32 cellular contexts compared by ENCODE assay signal in genomic region chr2:238130696-238131628, GRCh38. TPM values are rescaled to one million over a fixed set of nuclear protein-coding genes. Genes with fewer than 3 reads are reported as not detected.
DNase-seq lines count a peak whose midpoint lies in the region; ATAC-seq, FAIRE-seq and TF ChIP-seq lines count a peak whose summit lies in the region.
"Had no signal": no experiment of that assay in that cellular context is flagged by ENCODE, and none has a peak within 500 bp of the region (broad histone marks: within the 10 kb centered on the region; RNA-seq: fewer than 3 reads in every experiment).

No MANE protein-coding gene starts in this region.

- H2AFZ ChIP-seq in K562 (ENCODE audit: low read depth, low read length): no peak overlapping the region
- H2AFZ ChIP-seq: GM23338 had no signal

- peak; percentile 79 for DNase-seq in DMS53 treated with DMSO at 0.1 percent for 48 hours (lab: John Stamatoyannopoulos, UW; ENCODE audit: unreplicated experiment)
- no peak for DNase-seq in K562 (ENCODE audit: extremely low read depth in 1 of 4, low spot score in 3 of 4)
- DNase-seq in lower lobe of right lung: peak; percentile 36
- DNase-seq in NCI-H82 treated with DMSO at 0.1 percent for 48 hours (lab: John Stamatoyannopoulos, UW; ENCODE audit: unreplicated experiment): no peak
- no peak for DNase-seq in T1000 (lab: John Stamatoyannopoulos, UW)
- DNase-seq: activated gamma-delta T cell; activated naive CD8-positive, alpha-beta T cell treated with anti-CD3 and anti-CD28 coated beads, Interleukin-2, amount 10 ng/mL, durations not matched to agents 7 days and 5 days; activated T-cell treated with anti-CD3 and anti-CD28 coated beads, Interleukin-2, amount 50 U/mL, for 4 hours; Caco-2; colonic mucosa; DND-41; effector memory CD4-positive, alpha-beta T cell; hypothalamus; IMR-90; naive B cell; NCI-H1048; NCI-H187 treated with DMSO at 0.1 percent for 48 hours; nucleus accumbens; stimulated activated naive B cell treated with anti-CD40 and anti-IgM and Interleukin-4, amounts not matched to agents 10 μg/mL and 1 μg/mL and 100 μg/mL, for 72 hours; upper lobe of right lung had no signal

- H3K27ac ChIP-seq in BLaER1 treated with 17β-estradiol and CSF1 and Interleukin-3, amounts not matched to agents 10 nM and 100 nM: peak overlapping the region in 4 of 11 experiments; percentile 0 to 36 (median 10); a peak in 4 of 22 replicates
- H3K27ac ChIP-seq in K562 (ENCODE audit: extremely low read depth, low read depth, low read length) (no peak overlapping the region), lower lobe of right lung (no peak overlapping the region)
- H3K27ac ChIP-seq: C4-2B, colonic mucosa, left lung, RWPE1, SK-N-MC, suprapubic skin, upper lobe of right lung had no signal

- in situ Hi-C loops in K562 (cut with MboI): no loop called here

- CTCF ChIA-PET in K562 (lab: Yijun Ruan, JAX; ENCODE audit: low intra/inter-chr PET ratio): no interaction called here

- no peaks in the 10 kb centered on the region for H3K9me1 ChIP-seq in K562 (ENCODE audit: control insufficient read depth, insufficient read depth, low read length)

- H3K27me3 ChIP-seq in BLaER1 treated with 17β-estradiol and CSF1 and Interleukin-3, amounts not matched to agents 10 nM and 100 nM: peaks cover 0 to 21% (median 0%) of the 10 kb centered on the region in 11 experiments; a peak in 8 of 22 replicates
- H3K27me3 ChIP-seq in K562 (ENCODE audit: control insufficient read depth in 2 of 2, insufficient read depth in 2 of 2, low read length in 2 of 2) (peaks cover 5 to 49% of the 10 kb centered on the region in 2 experiments; a peak in 4 of 5 replicates), lower lobe of right lung (ENCODE audit: low read depth) (no peaks in the 10 kb centered on the region)
- H3K27me3 ChIP-seq: colonic mucosa, upper lobe of right lung had no signal

- no peak overlapping the region for H3K4me3 ChIP-seq in BLaER1 treated with 17β-estradiol and CSF1 and Interleukin-3, amounts not matched to agents 10 nM and 100 nM
- no peak overlapping the region for H3K4me3 ChIP-seq in K562
- no peak overlapping the region for H3K4me3 ChIP-seq in lower lobe of right lung
- H3K4me3 ChIP-seq: colonic mucosa, GM23338, left lung, SK-N-MC, suprapubic skin, upper lobe of right lung had no signal

- TF ChIP-seq CTCF in K562 (IDR thresholded peaks at IDR 0.05 in 2 of 3, conservative IDR thresholded peaks at IDR 0.05 in 1 of 3; ENCODE audit: insufficient read depth in 2 of 3, low read depth in 1 of 3, low read length in 3 of 3) (no peak), lower lobe of right lung (IDR thresholded peaks at IDR 0.05) (no peak)

- no peaks in the 10 kb centered on the region for H3K9me3 ChIP-seq in BLaER1 treated with 17β-estradiol and CSF1 and Interleukin-3, amounts not matched to agents 10 nM and 100 nM (replicated peaks in 1 of 11)
- H3K9me3 ChIP-seq in K562 (replicated peaks; ENCODE audit: control insufficient read depth, insufficient read depth, low read depth, low read length): 0 out of 2 replicates have a peak, but pooled peaks cover 2% of the 10 kb centered on the region
- no peaks in the 10 kb centered on the region for H3K9me3 ChIP-seq in lower lobe of right lung
- H3K9me3 ChIP-seq: Caco-2, colonic mucosa, left lung, suprapubic skin, upper lobe of right lung had no signal

- peaks cover 0 to 4% (median 0%) of the 10 kb centered on the region in 11 experiments; a peak in 1 of 22 replicates for H4K20me1 ChIP-seq in BLaER1 treated with 17β-estradiol and CSF1 and Interleukin-3, amounts not matched to agents 10 nM and 100 nM
- H4K20me1 ChIP-seq in K562 (replicated peaks; ENCODE audit: control insufficient read depth, insufficient read depth, low read length): no peaks in the 10 kb centered on the region

- no peak for FAIRE-seq in K562 (lab: Jason Lieb, UNC)
- FAIRE-seq: bronchial epithelial cell, TTC549 had no signal

- H3K79me2 ChIP-seq in K562 (ENCODE audit: control insufficient read depth, insufficient read depth, low read length): no peaks in the 10 kb centered on the region

- 39% methylated on average over 24 of the region's 68 CpGs for WGBS in K562 (ENCODE audit: insufficient coverage, low coverage, missing lambda C conversion rate)

- H3K9ac ChIP-seq in BLaER1 treated with 17β-estradiol and CSF1 and Interleukin-3, amounts not matched to agents 10 nM and 100 nM: peak overlapping the region in 4 of 11 experiments; percentile 1 to 47 (median 6); a peak in 3 of 22 replicates
- H3K9ac ChIP-seq in K562 (ENCODE audit: insufficient read depth in 1 of 2, low read depth in 2 of 2, low read length in 2 of 2): no peak overlapping the region

- ATAC-seq in K562: peak; percentile 15; the same call in 1 of the 3 replicates
- ATAC-seq in lower lobe of right lung: no peak
- no peak for ATAC-seq in GM21619 (IDR thresholded peaks at IDR 0.05; ENCODE audit: unreplicated experiment)
- ATAC-seq: activated T-cell treated with anti-CD3 and anti-CD28 coated beads, Interleukin-2, amount 50 U/mL, for 4 hours; GM23338; left lung; stimulated activated naive B cell treated with anti-CD40 and anti-IgM and Interleukin-4, amounts not matched to agents 10 μg/mL and 1 μg/mL and 100 μg/mL, for 72 hours; upper lobe of right lung had no signal

- POLR2A ChIA-PET in K562 (lab: Yijun Ruan, JAX): interaction anchor here (0.7 kb wide), 1 partner anchor 256 kb away, joined by 4 read pairs; no protein-coding TSS in a partner anchor

- peaks cover 26 to 77% (median 66%) of the 10 kb centered on the region in 10 experiments; a peak in 18 of 20 replicates for H3K4me1 ChIP-seq in BLaER1 treated with 17β-estradiol and CSF1 and Interleukin-3, amounts not matched to agents 10 nM and 100 nM
- peaks cover 0 to 53% of the 10 kb centered on the region in 2 experiments; a peak in 3 of 5 replicates for H3K4me1 ChIP-seq in K562 (replicated peaks in 1 of 2; ENCODE audit: control insufficient read depth in 2 of 2, insufficient read depth in 2 of 2, low read length in 2 of 2)
- H3K4me1 ChIP-seq in lower lobe of right lung: no peaks in the 10 kb centered on the region
- H3K4me1 ChIP-seq: Caco-2, colonic mucosa, upper lobe of right lung had no signal

- no TSS peak for BruUV-seq in K562 (replicated peaks; lab: Mats Ljungman, UMichigan)

- peak overlapping the region; percentile 29 to 88 (median 72); a peak in 21 of 22 replicates for H3K4me2 ChIP-seq in BLaER1 treated with 17β-estradiol and CSF1 and Interleukin-3, amounts not matched to agents 10 nM and 100 nM
- H3K4me2 ChIP-seq in K562 (ENCODE audit: insufficient read depth, low read length): no peak overlapping the region
- H3K4me2 ChIP-seq: GM23338 had no signal

- no peaks in the 10 kb centered on the region for H3K36me3 ChIP-seq in BLaER1 treated with 17β-estradiol and CSF1 and Interleukin-3, amounts not matched to agents 10 nM and 100 nM
- H3K36me3 ChIP-seq in K562 (ENCODE audit: control insufficient read depth, insufficient read depth, low read length): no peaks in the 10 kb centered on the region
- H3K36me3 ChIP-seq in lower lobe of right lung: no peaks in the 10 kb centered on the region
- H3K36me3 ChIP-seq: colonic mucosa, left lung, suprapubic skin, upper lobe of right lung had no signal

- intact Hi-C loops in K562 (cut with micrococcal nuclease) (loop anchor here (10.0 kb wide), 1 partner anchor 276 kb away; the partner anchor contains the start of gene RAMP1), lower lobe of right lung (cut with DNase I) (no loop called here)

- no peak for TF ChIP-seq POLR2A in K562 (conservative IDR thresholded peaks at IDR 0.05)

- no peak for TF ChIP-seq RAD21 in K562 (CRISPR knock-in tag; conservative IDR thresholded peaks at IDR 0.05 in 1 of 2, IDR thresholded peaks at IDR 0.05 in 1 of 2)

- TF ChIP-seq EP300 in K562 (IDR thresholded peaks at IDR 0.05; ENCODE audit: low read length): no peak

RNA-seq across cellular contexts. Expression of gene KLHL30, which starts 7.5 kb away (rescaled TPM):
- 0.21 TPM in 1 of 2 replicates, not detected in the other for total RNA-seq in K562 (2011; cell fraction: chromatin; rRNA removed; ENCODE audit: low replicate concordance)
- 0.53 and 0.67 TPM in 2 replicates for total RNA-seq in K562 (2011; cell fraction: nucleolus; rRNA removed)
- total RNA-seq in K562 (2011; cell fraction: nucleoplasm; rRNA removed): 0.07 TPM in 1 of 2 replicates, not detected in the other
- total RNA-seq in K562 (2014; rRNA removed) (not detected in 2 replicates), K562 (2014; rRNA removed; fragmentation: Illumina TruSeq; extraction: Trizol) (not detected in 2 replicates), K562 (2015; rRNA removed; fragmentation: Illumina TruSeq; extraction: Trizol) (not detected in 2 replicates), K562 (2021) (0.04 TPM in 1 of 2 replicates, not detected in the other), lower lobe of right lung (0.71 TPM)
- polyA plus RNA-seq in K562 (2011; rRNA removed) (0.03 TPM in 1 of 2 replicates, not detected in the other), K562 (2014; fragmentation: Illumina TruSeq; extraction: Trizol) (not detected in 2 replicates), K562 (2014; fragmentation: Nextera tagmentation; extraction: Ambion mirVana) (not detected), K562 (2014; rRNA removed) (not detected in 2 replicates)
- 0.09 TPM in 1 of 2 replicates, not detected in the other for polyA plus RNA-seq in K562 (2011; cell fraction: cytosol; rRNA removed)
- polyA plus RNA-seq in K562 (2011; cell fraction: nucleus; rRNA removed): 0.07 and 0.09 TPM in 2 replicates
- 0.03 and 0.06 TPM in 2 replicates for polyA plus RNA-seq in K562 (2012)
- polyA minus RNA-seq in K562 (2011; rRNA and poly(A)+ RNA removed): not detected in 2 replicates
- polyA minus RNA-seq in K562 (2011; cell fraction: cytosol; rRNA and poly(A)+ RNA removed): not detected in 2 replicates
- polyA minus RNA-seq in K562 (2011; cell fraction: nucleus; rRNA and poly(A)+ RNA removed): 0.11 and 0.13 TPM in 2 replicates
- total RNA-seq: activated naive CD8-positive, alpha-beta T cell treated with anti-CD3 and anti-CD28 coated beads, Interleukin-2, amount 10 ng/mL, durations not matched to agents 7 days and 5 days; activated T-cell treated with anti-CD3 and anti-CD28 coated beads, Interleukin-2, amount 50 U/mL, for 4 hours; pulmonary artery endothelial cell had no signal
- polyA plus RNA-seq: GM23338 had no signal

RNA-seq across cellular contexts. Expression of gene ERFE, which starts 27.8 kb away (rescaled TPM):
- total RNA-seq in K562 (2011; cell fraction: chromatin; rRNA removed; ENCODE audit: low replicate concordance): 6.9 and 19.3 TPM in 2 replicates
- total RNA-seq in K562 (2011; cell fraction: nucleolus; rRNA removed): 14.7 and 17.0 TPM in 2 replicates
- 9.9 and 10.2 TPM in 2 replicates for total RNA-seq in K562 (2011; cell fraction: nucleoplasm; rRNA removed)
- total RNA-seq in K562 (2014; rRNA removed): 4.1 and 5.8 TPM in 2 replicates
- 2.5 and 3.7 TPM in 2 replicates for total RNA-seq in K562 (2014; rRNA removed; fragmentation: Illumina TruSeq; extraction: Trizol)
- total RNA-seq in K562 (2015; rRNA removed; fragmentation: Illumina TruSeq; extraction: Trizol): 1.0 and 1.1 TPM in 2 replicates
- total RNA-seq in K562 (2021): 6.5 and 6.7 TPM in 2 replicates
- polyA plus RNA-seq in K562 (2011; rRNA removed): 2.5 and 3.1 TPM in 2 replicates
- polyA plus RNA-seq in K562 (2011; cell fraction: cytosol; rRNA removed): 2.4 and 5.0 TPM in 2 replicates
- 7.7 and 15.1 TPM in 2 replicates for polyA plus RNA-seq in K562 (2011; cell fraction: nucleus; rRNA removed)
- 2.7 and 20.8 TPM in 2 replicates for polyA plus RNA-seq in K562 (2012)
- polyA plus RNA-seq in K562 (2014; fragmentation: Illumina TruSeq; extraction: Trizol): 5.2 and 5.4 TPM in 2 replicates
- 1 to 10 TPM in 1 of 2 experiments, under 1 TPM in 1; 0.55 to 1.1 TPM for polyA plus RNA-seq in K562 (2014; fragmentation: Nextera tagmentation; extraction: Ambion mirVana)
- 7.1 and 8.2 TPM in 2 replicates for polyA plus RNA-seq in K562 (2014; rRNA removed)
- polyA minus RNA-seq in K562 (2011; rRNA and poly(A)+ RNA removed): 0.18 and 0.35 TPM in 2 replicates
- 1.0 TPM in 1 of 2 replicates, not detected in the other for polyA minus RNA-seq in K562 (2011; cell fraction: cytosol; rRNA and poly(A)+ RNA removed)
- 1.9 and 3.0 TPM in 2 replicates for polyA minus RNA-seq in K562 (2011; cell fraction: nucleus; rRNA and poly(A)+ RNA removed)
- total RNA-seq in lower lobe of right lung: not detected
- total RNA-seq: suprapubic skin, upper lobe of right lung had no signal

RNA-seq across cellular contexts. Expression of gene ESPNL, which starts 30.8 kb away (rescaled TPM):
- total RNA-seq in K562 (2011; cell fraction: chromatin; rRNA removed; ENCODE audit: low replicate concordance): 0.30 TPM in 1 of 2 replicates, not detected in the other
- 0.26 and 0.33 TPM in 2 replicates for total RNA-seq in K562 (2011; cell fraction: nucleolus; rRNA removed)
- total RNA-seq in K562 (2011; cell fraction: nucleoplasm; rRNA removed): 0.07 TPM in 1 of 2 replicates, not detected in the other
- total RNA-seq in K562 (2014; rRNA removed): 0.04 and 0.09 TPM in 2 replicates
- not detected in 2 replicates for total RNA-seq in K562 (2014; rRNA removed; fragmentation: Illumina TruSeq; extraction: Trizol)
- total RNA-seq in K562 (2015; rRNA removed; fragmentation: Illumina TruSeq; extraction: Trizol): 0.04 TPM in 2 replicates
- total RNA-seq in K562 (2021): 0.04 and 0.09 TPM in 2 replicates
- polyA plus RNA-seq in K562 (2011; rRNA removed): 0.04 and 0.07 TPM in 2 replicates
- 0.13 and 0.30 TPM in 2 replicates for polyA plus RNA-seq in K562 (2011; cell fraction: cytosol; rRNA removed)
- polyA plus RNA-seq in K562 (2011; cell fraction: nucleus; rRNA removed): 0.28 and 0.55 TPM in 2 replicates
- polyA plus RNA-seq in K562 (2012): 0.06 and 0.10 TPM in 2 replicates
- 0.03 and 0.08 TPM in 2 replicates for polyA plus RNA-seq in K562 (2014; fragmentation: Illumina TruSeq; extraction: Trizol)
- polyA plus RNA-seq in K562 (2014; fragmentation: Nextera tagmentation; extraction: Ambion mirVana): not detected
- polyA plus RNA-seq in K562 (2014; rRNA removed): 0.05 TPM in 1 of 2 replicates, not detected in the other
- not detected in 2 replicates for polyA minus RNA-seq in K562 (2011; rRNA and poly(A)+ RNA removed)
- not detected in 2 replicates for polyA minus RNA-seq in K562 (2011; cell fraction: cytosol; rRNA and poly(A)+ RNA removed)
- 0.44 and 0.94 TPM in 2 replicates for polyA minus RNA-seq in K562 (2011; cell fraction: nucleus; rRNA and poly(A)+ RNA removed)
- 0.09 TPM for total RNA-seq in lower lobe of right lung
- total RNA-seq: aorta, Caco-2 had no signal

Comparison
In these comparisons a context has a peak if more than half of its experiments do, and no peak if none do; other contexts are left out.
1. DNase-seq: peak in DMS53 treated with DMSO at 0.1 percent for 48 hours (single experiment) and lower lobe of right lung (single experiment); none in K562 (0 of 4), NCI-H82 treated with DMSO at 0.1 percent for 48 hours (single experiment) and T1000 (single experiment).